In the genomic region with DNA sequence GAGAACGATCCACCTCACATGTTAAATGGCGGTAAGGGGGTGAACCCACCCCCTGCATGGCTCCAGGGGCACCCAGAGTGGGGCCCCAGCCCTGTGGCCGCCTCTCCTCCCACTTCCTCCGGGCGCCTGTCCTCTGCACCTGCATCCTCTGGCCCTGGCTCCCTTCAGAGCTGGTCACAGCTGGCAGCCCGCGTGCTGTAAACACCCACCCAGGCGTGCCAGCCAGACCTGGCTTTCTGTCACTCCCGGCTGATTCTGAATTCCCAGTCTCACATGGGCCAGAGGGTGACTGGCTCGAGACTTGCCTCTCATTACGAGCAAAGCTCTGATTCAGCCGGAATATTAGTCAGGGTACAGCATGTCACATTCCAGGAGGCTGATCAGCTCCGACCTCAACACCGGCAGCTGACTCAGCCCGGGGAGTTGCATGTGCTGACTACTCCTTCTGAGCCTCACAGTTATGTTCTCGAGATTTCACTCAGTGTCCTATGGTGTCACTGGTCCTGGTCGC, we compare ENCODE assay signal across 8 cellular contexts.
DNase-seq lines count a peak whose midpoint lies in the region; ATAC-seq, FAIRE-seq and TF ChIP-seq lines count a peak whose summit lies in the region.

No MANE protein-coding gene starts in this region.

- peaks cover 69% of the 10 kb centered on the region for H3K4me1 Mint-ChIP-seq in CD14-positive monocyte
- peaks cover 19% of the 10 kb centered on the region for H3K4me1 Mint-ChIP-seq in neural progenitor cell

- no peaks in the 10 kb centered on the region for H3K9me3 ChIP-seq in neural progenitor cell (ENCODE audit: low read depth)

- H3K4me1 ChIP-seq in neural progenitor cell: no peaks in the 10 kb centered on the region

- H4K20me1 ChIP-seq in neural progenitor cell (ENCODE audit: low read depth): no peaks in the 10 kb centered on the region

- peak overlapping the region; percentile 93 to 99 (median 98) for H3K27ac Mint-ChIP-seq in CD14-positive monocyte
- H3K27ac Mint-ChIP-seq in neural progenitor cell: no peak overlapping the region

- no peak overlapping the region for H3K4me2 ChIP-seq in neural progenitor cell

- peak; percentile 96 for DNase-seq in CD14-positive monocyte (ENCODE audit: low spot score)
- peak; percentile 77 for DNase-seq in activated CD4-positive, alpha-beta T cell treated with anti-CD3 and anti-CD28 coated beads for 48 hours
- peak; percentile 93 for DNase-seq in fibroblast of gingiva (ENCODE audit: low read depth)
- no peak for DNase-seq in neural progenitor cell (ENCODE audit: low spot score)
- peak; percentile 88 for DNase-seq in urothelium cell line (ENCODE audit: low spot score)
- no peak for DNase-seq in NCI-H446 (lab: John Stamatoyannopoulos, UW)
- DNase-seq in NCI-H1694 (lab: John Stamatoyannopoulos, UW): no peak

- H3K36me3 Mint-ChIP-seq in CD14-positive monocyte (peaks cover 26 to 27% of the 10 kb centered on the region in 2 donors), neural progenitor cell (no peaks in the 10 kb centered on the region)

- H3K4me3 Mint-ChIP-seq in CD14-positive monocyte (peak overlapping the region; percentile 24 to 75), neural progenitor cell (peak overlapping the region; percentile 52)

- no peak overlapping the region for H3K9ac ChIP-seq in neural progenitor cell

- peak; percentile 38 for ATAC-seq in HG02798 (IDR thresholded peaks at IDR 0.05; ENCODE audit: poor library complexity, unreplicated experiment)

- H3F3A ChIP-seq in neural progenitor cell (ENCODE audit: low read depth): peaks cover 6% of the 10 kb centered on the region

- no peak for FAIRE-seq in urothelium cell line (lab: Jason Lieb, UNC)

- TF ChIP-seq CTCF in CD14-positive monocyte (IDR thresholded peaks at IDR 0.05): no peak
- no peak for TF ChIP-seq CTCF in neural progenitor cell (IDR thresholded peaks at IDR 0.05)

- H3K27me3 ChIP-seq in neural progenitor cell: no peaks in the 10 kb centered on the region

- no peaks in the 10 kb centered on the region for H3K79me2 ChIP-seq in neural progenitor cell (ENCODE audit: low read depth)

- intact Hi-C loops in CD14-positive monocyte (cut with micrococcal nuclease): loop anchor here in 1 of 2 donors (5.0 kb wide), 1 partner anchor 80 kb away; no protein-coding TSS in a partner anchor

- no peak overlapping the region for H3K4me3 ChIP-seq in neural progenitor cell

- H3K9me3 Mint-ChIP-seq in CD14-positive monocyte: peaks cover 12 to 34% (median 21%) of the 10 kb centered on the region in 7 donors
- peaks cover 15% of the 10 kb centered on the region for H3K9me3 Mint-ChIP-seq in neural progenitor cell

- no peaks in the 10 kb centered on the region for H3K36me3 ChIP-seq in neural progenitor cell

- H3K27ac ChIP-seq in neural progenitor cell: no peak overlapping the region

- H3K27me3 Mint-ChIP-seq in CD14-positive monocyte (ENCODE audit: low read depth in 3 of 3) (peaks cover 0 to 13% (median 2%) of the 10 kb centered on the region in 3 donors), neural progenitor cell (ENCODE audit: insufficient read depth, low read depth) (peaks cover 5% of the 10 kb centered on the region)

- no peak overlapping the region for H2AFZ ChIP-seq in neural progenitor cell (replicated peaks)

Comparison
In these comparisons a context has a peak if more than half of its experiments do, and no peak if none do; other contexts are left out.
1. DNase-seq: peak in CD14-positive monocyte (single experiment), activated CD4-positive, alpha-beta T cell treated with anti-CD3 and anti-CD28 coated beads for 48 hours (single experiment), fibroblast of gingiva (single experiment) and urothelium cell line (single experiment); none in neural progenitor cell (single experiment), NCI-H446 (0 of 2) and NCI-H1694 (single experiment).